In the genomic region with DNA sequence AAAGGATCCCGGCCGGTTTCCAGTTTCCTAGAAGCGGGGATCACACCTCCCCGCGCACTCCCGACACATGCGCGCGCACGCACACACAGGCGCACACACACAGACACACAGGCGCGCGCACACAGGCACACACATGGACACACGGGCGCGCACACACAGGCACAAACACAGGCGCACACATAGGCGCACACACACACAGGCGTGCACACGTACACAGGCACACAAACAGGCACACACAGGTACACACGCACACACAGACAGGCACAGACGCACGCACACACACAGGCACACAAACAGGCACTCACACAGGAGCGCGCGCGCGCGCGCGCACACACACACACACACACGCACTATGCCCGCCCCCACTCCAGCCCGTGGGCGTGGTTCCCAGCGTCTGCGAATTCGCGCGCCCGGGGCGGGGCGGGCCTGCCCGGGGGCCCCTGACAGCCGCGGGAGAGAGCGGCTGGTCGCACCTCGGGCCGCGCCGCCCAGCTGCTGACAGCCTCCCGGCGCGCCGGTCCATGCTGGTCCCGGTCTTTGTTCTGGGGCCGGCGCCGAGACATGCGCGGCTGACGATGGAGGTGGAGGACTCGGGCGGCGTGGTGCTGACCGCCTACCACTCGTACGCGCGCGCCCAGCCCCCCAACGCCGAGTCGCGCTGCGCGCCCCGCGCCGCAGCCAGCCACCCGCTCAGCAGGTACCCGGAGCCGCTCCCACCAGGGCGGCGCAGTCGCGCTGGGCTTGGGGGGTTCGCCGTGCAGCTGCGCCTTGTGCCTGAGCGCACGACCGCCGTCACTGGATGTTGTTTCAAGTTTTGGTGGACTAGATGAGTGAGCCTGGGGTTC, we compare ENCODE assay signal across 8 cellular contexts. TPM values are rescaled to one million over a fixed set of nuclear protein-coding genes. Genes with fewer than 3 reads are reported as not detected.
DNase-seq lines count a peak whose midpoint lies in the region; ATAC-seq and TF ChIP-seq lines count a peak whose summit lies in the region.

A gene with protein sequence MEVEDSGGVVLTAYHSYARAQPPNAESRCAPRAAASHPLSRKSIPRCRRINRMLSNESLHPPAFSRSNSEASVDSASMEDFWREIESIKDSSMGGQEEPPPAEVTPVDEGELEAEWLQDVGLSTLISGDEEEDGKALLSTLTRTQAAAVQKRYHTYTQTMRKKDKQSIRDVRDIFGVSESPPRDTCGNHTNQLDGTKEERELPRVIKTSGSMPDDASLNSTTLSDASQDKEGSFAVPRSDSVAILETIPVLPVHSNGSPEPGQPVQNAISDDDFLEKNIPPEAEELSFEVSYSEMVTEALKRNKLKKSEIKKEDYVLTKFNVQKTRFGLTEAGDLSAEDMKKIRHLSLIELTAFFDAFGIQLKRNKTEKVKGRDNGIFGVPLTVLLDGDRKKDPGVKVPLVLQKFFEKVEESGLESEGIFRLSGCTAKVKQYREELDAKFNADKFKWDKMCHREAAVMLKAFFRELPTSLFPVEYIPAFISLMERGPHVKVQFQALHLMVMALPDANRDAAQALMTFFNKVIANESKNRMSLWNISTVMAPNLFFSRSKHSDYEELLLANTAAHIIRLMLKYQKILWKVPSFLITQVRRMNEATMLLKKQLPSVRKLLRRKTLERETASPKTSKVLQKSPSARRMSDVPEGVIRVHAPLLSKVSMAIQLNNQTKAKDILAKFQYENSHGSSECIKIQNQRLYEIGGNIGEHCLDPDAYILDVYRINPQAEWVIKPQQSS (plus strand): TSS at position 470 of the 845 bp plus-strand sequence. CDS start 106 bp downstream, at position 576.

- no peaks in the 10 kb centered on the region for H3K27me3 ChIP-seq in heart left ventricle

- H3K4me1 ChIP-seq in heart left ventricle, result peaks cover 0 to 17% (median 5%) of the 10 kb centered on the region in 12 donors

- TF ChIP-seq CTCF in heart left ventricle (IDR thresholded peaks at IDR 0.05), result peak in 10 of 12 donors; percentile 15 to 59 (median 41)
- TF ChIP-seq CTCF in omental fat pad (IDR thresholded peaks at IDR 0.05), result no peak

- no peaks in the 10 kb centered on the region for H3K9me3 ChIP-seq in heart left ventricle

- WGBS in heart left ventricle, 4 donors, result 0 to 1% (median 1%) methylated on average over 26 to 96 of the region's 96 CpGs

- intact Hi-C loops in heart left ventricle (cut with DNase I), result loop anchor here in 9 of 10 donors (5.0 to 10.0 kb wide), 7 partner anchors 65 to 1435 kb away; a partner anchor contains a TSS

- H3K36me3 ChIP-seq in heart left ventricle, result no peaks in the 10 kb centered on the region

- TF ChIP-seq POLR2A in heart left ventricle (IDR thresholded peaks at IDR 0.05), result peak in 1 of 2 donors; percentile 39

- H3K4me3 ChIP-seq in heart left ventricle, result peak within 1 kb of the TSS; percentile 54 to 91 (median 70)

- H3K27ac ChIP-seq in heart left ventricle, result peak within 1 kb of the TSS; percentile 58 to 88 (median 84)

- ATAC-seq in HG02870 (IDR thresholded peaks at IDR 0.05; ENCODE audit: unreplicated experiment) (peak; percentile 65), heart left ventricle (peak; percentile 94 to 97 (median 96)), omental fat pad (ENCODE audit: low FRiP score) (peak; percentile 94), GM21367 (IDR thresholded peaks at IDR 0.05; ENCODE audit: unreplicated experiment) (no peak)

- DNase-seq in NOMO-1 (lab: John Stamatoyannopoulos, UW; ENCODE audit: unreplicated experiment in 2 of 2) (peak; percentile 8 to 30), NOMO-1 treated with dmso at 0.1 percent for 144 hours (lab: John Stamatoyannopoulos, UW; ENCODE audit: unreplicated experiment) (no peak), NCI-H2227 treated with DMSO at 0.1 percent for 48 hours (lab: John Stamatoyannopoulos, UW) (peak; percentile 94), amniotic stem cell (lab: John Stamatoyannopoulos, UW) (peak; percentile 60), heart left ventricle (peak; percentile 80 to 95 (median 87)), omental fat pad (ENCODE audit: low spot score) (peak; percentile 41)

RNA-seq across cellular contexts. Expression of the gene that starts here (rescaled TPM):
- 1 to 10 TPM in 8 of 9 donors, under 1 TPM in 1; 0.42 to 7.5 (median 1.8) TPM for total RNA-seq in heart left ventricle
- 1 to 10 TPM in 1 of 2 donors, under 1 TPM in 1; 0.61 to 1.1 TPM for polyA plus RNA-seq in heart left ventricle
- 10 to 100 TPM in 2 of 4 donors, 1 to 10 TPM in 2; 4.7 to 23.7 (median 10.4) TPM for total RNA-seq in omental fat pad

Comparison
In these comparisons a context has a peak if more than half of its experiments do, and no peak if none do; other contexts are left out.
1. CTCF ChIP-seq: peak in heart left ventricle (10 of 12); none in omental fat pad (0 of 3).